24 cellular contexts compared by ENCODE assay signal in genomic region chr11:2465201-2466068, GRCh38. TPM values are rescaled to one million over a fixed set of nuclear protein-coding genes. Genes with fewer than 3 reads are reported as not detected.
DNase-seq lines count a peak whose midpoint lies in the region; ATAC-seq and TF ChIP-seq lines count a peak whose summit lies in the region.
"Had no signal": no experiment of that assay in that cellular context is flagged by ENCODE, and none has a peak within 500 bp of the region (broad histone marks: within the 10 kb centered on the region; RNA-seq: fewer than 3 reads in every experiment).

No MANE protein-coding gene starts in this region.

- POLR2A ChIA-PET in naive thymus-derived CD8-positive, alpha-beta T cell (lab: Charles Lee): interaction anchor here (0.5 to 7.6 kb wide), 4 partner anchors 16 to 489 kb away, joined by 3 to 76 read pairs (median 3); partner anchors contain the start of genes KCNQ1 and TRPM5
- POLR2A ChIA-PET in RWPE1 (lab: Yijun Ruan, JAX; ENCODE audit: low non-redundant PET): no interaction called here
- POLR2A ChIA-PET in activated CD8-positive, alpha-beta T cell treated with anti-CD3 and anti-CD28 coated beads for 36 hours (lab: Charles Lee): interaction anchor here (0.8 to 0.9 kb wide), 2 partner anchors 13 to 38 kb away, joined by 3 read pairs; no protein-coding TSS in a partner anchor

- no peak overlapping the region for H3K4me3 ChIP-seq in heart right ventricle
- no peak overlapping the region for H3K4me3 ChIP-seq in coronary artery
- H3K4me3 ChIP-seq in upper lobe of left lung: no peak overlapping the region
- H3K4me3 ChIP-seq: hepatocyte, MG63, suprapubic skin had no signal

- CTCF ChIA-PET in RWPE1 (lab: Yijun Ruan, JAX): interaction anchor here (0.5 kb wide), 1 partner anchor 35 kb away, joined by 4 read pairs; no protein-coding TSS in a partner anchor
- CTCF ChIA-PET in activated CD8-positive, alpha-beta T cell treated with anti-CD3 and anti-CD28 coated beads for 36 hours (lab: Charles Lee): interaction anchor here (1.3 to 1.7 kb wide), 3 partner anchors 45 to 422 kb away, joined by 3 to 7 read pairs (median 6); partner anchors contain the start of gene TSSC4

- no peaks in the 10 kb centered on the region for H3K36me3 Mint-ChIP-seq in naive thymus-derived CD8-positive, alpha-beta T cell
- no peaks in the 10 kb centered on the region for H3K36me3 Mint-ChIP-seq in chondrocyte (ENCODE audit: low read depth)
- H3K36me3 Mint-ChIP-seq in activated CD8-positive, alpha-beta T cell treated with anti-CD3 and anti-CD28 coated beads for 36 hours (ENCODE audit: low read depth): no peaks in the 10 kb centered on the region
- H3K36me3 Mint-ChIP-seq: mesothelial cell of epicardium had no signal

- intact Hi-C loops in heart right ventricle (cut with DNase I) (no loop called here), left ventricle myocardium superior (cut with micrococcal nuclease) (loop anchor here (10.0 kb wide), 1 partner anchor 49 kb away; no protein-coding TSS in a partner anchor)
- intact Hi-C loops in activated CD8-positive, alpha-beta T cell treated with anti-CD3 and anti-CD28 coated beads for 36 hours (cut with micrococcal nuclease): no loop called here

- H3K9me3 ChIP-seq in heart right ventricle: no peaks in the 10 kb centered on the region
- no peaks in the 10 kb centered on the region for H3K9me3 ChIP-seq in upper lobe of left lung
- H3K9me3 ChIP-seq: MG63, SK-N-SH, suprapubic skin had no signal

- peaks cover 0 to 4% (median 0%) of the 10 kb centered on the region in 5 donors for H3K27me3 Mint-ChIP-seq in naive thymus-derived CD8-positive, alpha-beta T cell
- peaks cover 28% of the 10 kb centered on the region for H3K27me3 Mint-ChIP-seq in chondrocyte (ENCODE audit: low read depth)
- no peaks in the 10 kb centered on the region for H3K27me3 Mint-ChIP-seq in activated CD8-positive, alpha-beta T cell treated with anti-CD3 and anti-CD28 coated beads for 36 hours
- H3K27me3 Mint-ChIP-seq: CD4-positive, alpha-beta T cell had no signal

- DNase-seq in heart right ventricle (no peak), left ventricle myocardium superior (no peak), coronary artery (ENCODE audit: low spot score) (peak; percentile 59), upper lobe of left lung (peak; percentile 13 to 69), RWPE1 (ENCODE audit: low spot score) (no peak), chondrocyte (ENCODE audit: low spot score) (no peak)
- no peak for DNase-seq in naive thymus-derived CD8-positive, alpha-beta T cell
- DNase-seq in activated CD8-positive, alpha-beta T cell treated with anti-CD3 and anti-CD28 coated beads for 36 hours: no peak
- DNase-seq: activated gamma-delta T cell treated with Interleukin-2 at 50 U/mL for 16 hours; anterior cingulate cortex; CD4-positive, alpha-beta T cell; DMS53; MG63; NCI-H146; NCI-H345; SK-N-SH; T-helper 9 cell had no signal

- TF ChIP-seq CTCF in heart right ventricle (IDR thresholded peaks at IDR 0.05) (no peak), coronary artery (IDR thresholded peaks at IDR 0.05) (no peak), upper lobe of left lung (IDR thresholded peaks at IDR 0.05) (no peak), RWPE1 (conservative IDR thresholded peaks at IDR 0.05; ENCODE audit: low read depth) (no peak), chondrocyte (IDR thresholded peaks at IDR 0.05) (no peak)
- no peak for TF ChIP-seq CTCF in activated CD8-positive, alpha-beta T cell treated with anti-CD3 and anti-CD28 coated beads for 36 hours (IDR thresholded peaks at IDR 0.05)

- H3K4me3 Mint-ChIP-seq in naive thymus-derived CD8-positive, alpha-beta T cell: peak overlapping the region in 7 of 10 donors; percentile 20 to 86 (median 80)
- no peak overlapping the region for H3K4me3 Mint-ChIP-seq in chondrocyte (ENCODE audit: unreplicated experiment)
- no peak overlapping the region for H3K4me3 Mint-ChIP-seq in activated CD8-positive, alpha-beta T cell treated with anti-CD3 and anti-CD28 coated beads for 36 hours
- H3K4me3 Mint-ChIP-seq: mesothelial cell of epicardium had no signal

- TF ChIP-seq POLR2A in upper lobe of left lung (IDR thresholded peaks at IDR 0.05): no peak

- H3K27me3 ChIP-seq in heart right ventricle (no peaks in the 10 kb centered on the region), upper lobe of left lung (no peaks in the 10 kb centered on the region)
- H3K27me3 ChIP-seq: hepatocyte, MG63, suprapubic skin had no signal

- H3K4me1 Mint-ChIP-seq in naive thymus-derived CD8-positive, alpha-beta T cell: peaks cover 38 to 87% (median 80%) of the 10 kb centered on the region in 4 donors
- H3K4me1 Mint-ChIP-seq in chondrocyte (ENCODE audit: low read depth): no peaks in the 10 kb centered on the region
- peaks cover 57% of the 10 kb centered on the region for H3K4me1 Mint-ChIP-seq in activated CD8-positive, alpha-beta T cell treated with anti-CD3 and anti-CD28 coated beads for 36 hours (ENCODE audit: low read depth)

- 78 to 81% methylated on average over 20 of the region's 20 CpGs for WGBS in heart right ventricle, 2 donors
- 93 to 95% methylated on average over 4 to 19 of the region's 20 CpGs for WGBS in upper lobe of left lung, 2 donors

- H3K9me3 Mint-ChIP-seq in naive thymus-derived CD8-positive, alpha-beta T cell: no peaks in the 10 kb centered on the region
- H3K9me3 Mint-ChIP-seq in chondrocyte (ENCODE audit: low read depth): peaks cover 2% of the 10 kb centered on the region
- no peaks in the 10 kb centered on the region for H3K9me3 Mint-ChIP-seq in activated CD8-positive, alpha-beta T cell treated with anti-CD3 and anti-CD28 coated beads for 36 hours
- H3K9me3 Mint-ChIP-seq: CD4-positive, alpha-beta T cell; mesothelial cell of epicardium had no signal

- no peak for TF ChIP-seq EP300 in upper lobe of left lung (IDR thresholded peaks at IDR 0.05)

- ATAC-seq in heart right ventricle (no peak), left ventricle myocardium superior (no peak), upper lobe of left lung (ENCODE audit: low FRiP score in 2 of 2) (no peak)
- no peak for ATAC-seq in naive thymus-derived CD8-positive, alpha-beta T cell
- no peak for ATAC-seq in activated CD8-positive, alpha-beta T cell treated with anti-CD3 and anti-CD28 coated beads for 36 hours
- ATAC-seq: HCT116 had no signal

- H3K36me3 ChIP-seq in heart right ventricle: no peaks in the 10 kb centered on the region
- H3K36me3 ChIP-seq in upper lobe of left lung: no peaks in the 10 kb centered on the region
- H3K36me3 ChIP-seq: MG63, suprapubic skin had no signal

- peak overlapping the region in 2 of 10 donors; percentile 17 to 33 for H3K27ac Mint-ChIP-seq in naive thymus-derived CD8-positive, alpha-beta T cell
- no peak overlapping the region for H3K27ac Mint-ChIP-seq in chondrocyte (ENCODE audit: unreplicated experiment)
- H3K27ac Mint-ChIP-seq in activated CD8-positive, alpha-beta T cell treated with anti-CD3 and anti-CD28 coated beads for 36 hours: no peak overlapping the region
- H3K27ac Mint-ChIP-seq: mesothelial cell of epicardium had no signal

- H3K4me1 ChIP-seq in heart right ventricle (peaks cover 13 to 73% (median 38%) of the 10 kb centered on the region in 9 donors), upper lobe of left lung (peaks cover 3 to 42% (median 21%) of the 10 kb centered on the region in 4 donors)
- H3K4me1 ChIP-seq: suprapubic skin had no signal

- H3K27ac ChIP-seq in heart right ventricle: peak overlapping the region in 7 of 10 donors; percentile 26 to 95 (median 74)
- H3K27ac ChIP-seq in coronary artery: no peak overlapping the region
- no peak overlapping the region for H3K27ac ChIP-seq in upper lobe of left lung
- H3K27ac ChIP-seq in RWPE1: no peak overlapping the region
- H3K27ac ChIP-seq: hepatocyte, HL-60, suprapubic skin had no signal

RNA-seq across cellular contexts. Expression of gene KCNQ1, which starts 20.6 kb away (rescaled TPM):
- total RNA-seq in heart right ventricle: 10 to 100 TPM; 28.9 to 48.2 (median 36.4) TPM
- 10 to 100 TPM; 19.9 to 27.6 TPM for polyA plus RNA-seq in heart right ventricle
- total RNA-seq in left ventricle myocardium superior: 49.7 TPM
- total RNA-seq in naive thymus-derived CD8-positive, alpha-beta T cell: 10 to 100 TPM; 23.5 to 25.1 TPM
- 10 to 100 TPM in 2 of 3 donors, 1 to 10 TPM in 1; 8.7 to 22.9 (median 10.4) TPM for polyA plus RNA-seq in naive thymus-derived CD8-positive, alpha-beta T cell
- total RNA-seq in upper lobe of left lung: 10 to 100 TPM; 18.0 to 45.4 (median 32.7) TPM
- total RNA-seq in chondrocyte: 0.41 TPM in 1 of 3 replicates, not detected in the others
- 1 to 10 TPM; 8.7 to 9.5 TPM for total RNA-seq in activated CD8-positive, alpha-beta T cell treated with anti-CD3 and anti-CD28 coated beads for 36 hours
- polyA plus RNA-seq: neural cell had no signal

RNA-seq across cellular contexts. Expression of gene TRPM5, which starts 21.1 kb away (rescaled TPM):
- total RNA-seq in heart right ventricle (not detected), left ventricle myocardium superior (not detected), upper lobe of left lung (not detected), chondrocyte (not detected in 3 replicates)
- not detected for polyA plus RNA-seq in heart right ventricle
- total RNA-seq in naive thymus-derived CD8-positive, alpha-beta T cell: under 1 TPM; 0.60 to 0.69 TPM
- polyA plus RNA-seq in naive thymus-derived CD8-positive, alpha-beta T cell: not detected
- not detected for total RNA-seq in activated CD8-positive, alpha-beta T cell treated with anti-CD3 and anti-CD28 coated beads for 36 hours
- total RNA-seq: pulmonary artery endothelial cell had no signal
- polyA plus RNA-seq: neural cell, SK-N-SH had no signal

Comparison
In these comparisons a context has a peak if more than half of its experiments do, and no peak if none do; other contexts are left out.
1. DNase-seq: peak in coronary artery (single experiment) and upper lobe of left lung (2 of 2); none in heart right ventricle (0 of 2), left ventricle myocardium superior (single experiment), naive thymus-derived CD8-positive, alpha-beta T cell (0 of 10), RWPE1 (single experiment), chondrocyte (single experiment) and activated CD8-positive, alpha-beta T cell treated with anti-CD3 and anti-CD28 coated beads for 36 hours (single experiment).
2. H3K27ac ChIP-seq: peak in heart right ventricle (7 of 10); none in coronary artery (0 of 2), upper lobe of left lung (0 of 4) and RWPE1 (single experiment).
3. H3K4me3 Mint-ChIP-seq: peak in naive thymus-derived CD8-positive, alpha-beta T cell (7 of 10); none in chondrocyte (single experiment) and activated CD8-positive, alpha-beta T cell treated with anti-CD3 and anti-CD28 coated beads for 36 hours (single experiment).